ENCODE assay signal across 14 cellular contexts in the genomic region with DNA sequence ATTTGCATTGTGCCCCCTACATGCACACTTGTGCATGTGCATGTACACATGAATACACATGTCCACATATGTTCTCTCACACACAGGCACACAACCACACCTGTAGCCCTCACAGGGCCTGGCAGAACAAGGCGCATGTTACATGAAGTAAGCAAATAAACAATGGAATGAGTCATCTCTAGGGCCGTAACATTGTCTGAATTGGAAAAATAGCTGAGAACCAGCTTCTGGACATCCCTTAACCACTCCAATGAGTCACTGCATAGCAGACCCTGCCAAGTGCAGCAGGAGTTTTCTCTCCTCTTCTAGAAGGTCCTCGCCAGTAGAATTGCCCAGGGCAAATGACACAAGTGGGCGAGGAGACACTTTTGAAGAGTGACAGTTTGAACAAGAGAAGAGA.
DNase-seq lines count a peak whose midpoint lies in the region; ATAC-seq, FAIRE-seq and TF ChIP-seq lines count a peak whose summit lies in the region.
"Had no signal": no experiment of that assay in that cellular context is flagged by ENCODE, and none has a peak within 500 bp of the region (broad histone marks: within the 10 kb centered on the region; RNA-seq: fewer than 3 reads in every experiment).

No MANE protein-coding gene starts in this region.

- 0 out of 4 replicates have a peak, but pooled peaks of 1 of the 2 experiments have one; percentile 10 for TF ChIP-seq RAD21 in K562 (CRISPR knock-in tag; conservative IDR thresholded peaks at IDR 0.05 in 1 of 2, IDR thresholded peaks at IDR 0.05 in 1 of 2)

- no peaks in the 10 kb centered on the region for H3K79me2 ChIP-seq in K562 (ENCODE audit: control insufficient read depth, insufficient read depth, low read length)
- H3K79me2 ChIP-seq in Karpas-422 (ENCODE audit: low read length), result no peaks in the 10 kb centered on the region

- H3K9ac ChIP-seq in K562 (ENCODE audit: insufficient read depth in 1 of 2, low read depth in 2 of 2, low read length in 2 of 2) (no peak overlapping the region), Karpas-422 (ENCODE audit: low read length) (no peak overlapping the region)

- H3K4me2 ChIP-seq in K562 (ENCODE audit: insufficient read depth, low read length) (no peak overlapping the region), Karpas-422 (ENCODE audit: low read depth, low read length, poor library complexity, severe bottlenecking) (no peak overlapping the region)

- H3K4me3 ChIP-seq in AG10803 (ENCODE audit: low read length) (no peak overlapping the region), K562 (no peak overlapping the region), Karpas-422 (ENCODE audit: low read length) (no peak overlapping the region)
- H3K4me3 ChIP-seq: sigmoid colon, thyroid gland had no signal

- H2AFZ ChIP-seq in K562 (ENCODE audit: low read depth, low read length) (peak overlapping the region; percentile 32; the same call in 1 of the 2 replicates), Karpas-422 (ENCODE audit: low read length) (no peak overlapping the region)

- FAIRE-seq in K562 (lab: Jason Lieb, UNC), result peak; percentile 52

- H3K9me2 ChIP-seq in Karpas-422 (replicated peaks; ENCODE audit: insufficient read depth, low read length), result no peaks in the 10 kb centered on the region

- no peak for TF ChIP-seq EP300 in K562 (IDR thresholded peaks at IDR 0.05; ENCODE audit: low read length)

- H3K9me3 ChIP-seq in K562 (replicated peaks; ENCODE audit: control insufficient read depth, insufficient read depth, low read depth, low read length) (no peaks in the 10 kb centered on the region), Karpas-422 (ENCODE audit: low read length) (no peaks in the 10 kb centered on the region; the same call in 1 of the 2 replicates)
- H3K9me3 ChIP-seq: sigmoid colon, thyroid gland had no signal

- BruUV-seq in K562 (replicated peaks; lab: Mats Ljungman, UMichigan), result no TSS peak

- intact Hi-C loops in K562 (cut with micrococcal nuclease), result no loop called here

- H3K36me3 ChIP-seq in K562 (ENCODE audit: control insufficient read depth, insufficient read depth, low read length) (no peaks in the 10 kb centered on the region), Karpas-422 (ENCODE audit: insufficient read depth, low read length) (no peaks in the 10 kb centered on the region)
- H3K36me3 ChIP-seq: sigmoid colon, thyroid gland had no signal

- CTCF ChIA-PET in K562 (lab: Yijun Ruan, JAX; ENCODE audit: low intra/inter-chr PET ratio), result no interaction called here

- H3K27me3 ChIP-seq in K562 (ENCODE audit: control insufficient read depth in 2 of 2, insufficient read depth in 2 of 2, low read length in 2 of 2) (no peaks in the 10 kb centered on the region), Karpas-422 (ENCODE audit: low read length) (no peaks in the 10 kb centered on the region)
- H3K27me3 ChIP-seq: sigmoid colon, thyroid gland had no signal

- DNase-seq in AG10803 (ENCODE audit: low read depth) (peak; percentile 71), HT1080 (ENCODE audit: low read depth) (peak; percentile 85), K562 (ENCODE audit: extremely low read depth in 1 of 4, low spot score in 3 of 4) (peak in 3 of 4 experiments; percentile 4 to 22 (median 16)), kidney tubule cell (ENCODE audit: low spot score) (peak; percentile 64), foreskin melanocyte (no peak), NCI-H526 (lab: John Stamatoyannopoulos, UW) (no peak), Karpas-422 (no peak), RKO (ENCODE audit: low spot score) (no peak)
- DNase-seq: activated CD4-positive, alpha-beta T cell treated with anti-CD3 and anti-CD28 coated beads, Interleukin-2, amount 50 U/mL, for 48 hours; activated naive CD4-positive, alpha-beta T cell treated with anti-CD3 and anti-CD28 coated beads, Interleukin-2, amount 10 ng/mL, durations not matched to agents 7 days and 5 days; NCI-H1417; sigmoid colon; thyroid gland had no signal

- H3K4me1 ChIP-seq in K562 (replicated peaks in 1 of 2; ENCODE audit: control insufficient read depth in 2 of 2, insufficient read depth in 2 of 2, low read length in 2 of 2), result no peaks in the 10 kb centered on the region; a peak in 1 of 5 replicates
- H3K4me1 ChIP-seq in Karpas-422 (ENCODE audit: low read length), result no peaks in the 10 kb centered on the region
- H3K4me1 ChIP-seq: sigmoid colon, thyroid gland had no signal

- H3K27ac ChIP-seq in K562 (ENCODE audit: extremely low read depth, low read depth, low read length) (no peak overlapping the region), Karpas-422 (ENCODE audit: low read length) (no peak overlapping the region)
- H3K27ac ChIP-seq: HL-60, sigmoid colon, thyroid gland had no signal

- 45% methylated on average over 4 of the region's 4 CpGs for WGBS in K562 (ENCODE audit: insufficient coverage, low coverage, missing lambda C conversion rate)

- H3K9me1 ChIP-seq in K562 (ENCODE audit: control insufficient read depth, insufficient read depth, low read length), result no peaks in the 10 kb centered on the region

- in situ Hi-C loops in K562 (cut with MboI), result no loop called here

- ATAC-seq in K562, result peak; percentile 53

- no peaks in the 10 kb centered on the region for H4K20me1 ChIP-seq in K562 (replicated peaks; ENCODE audit: control insufficient read depth, insufficient read depth, low read length)
- H4K20me1 ChIP-seq in Karpas-422 (ENCODE audit: insufficient read depth, low read depth, low read length), result no peaks in the 10 kb centered on the region

- no peak for TF ChIP-seq POLR2A in K562 (conservative IDR thresholded peaks at IDR 0.05)

- POLR2A ChIA-PET in K562 (lab: Yijun Ruan, JAX), result no interaction called here

- TF ChIP-seq CTCF in AG10803 (conservative IDR thresholded peaks at IDR 0.05; ENCODE audit: low read length) (peak; percentile 11; the same call in 1 of the 2 replicates), K562 (IDR thresholded peaks at IDR 0.05 in 2 of 3, conservative IDR thresholded peaks at IDR 0.05 in 1 of 3; ENCODE audit: insufficient read depth in 2 of 3, low read depth in 1 of 3, low read length in 3 of 3) (peak in 2 of 3 experiments; percentile 21 to 22; a peak in 2 of 6 replicates)

TF ChIP-seq in K562, 482 proteins besides CTCF, POLR2A, EP300 and RAD21 (continues in another document):
- TF ChIP-seq PHB (CRISPR knock-in tag; IDR thresholded peaks at IDR 0.05), result no peak
- TF ChIP-seq, protein P1, sequence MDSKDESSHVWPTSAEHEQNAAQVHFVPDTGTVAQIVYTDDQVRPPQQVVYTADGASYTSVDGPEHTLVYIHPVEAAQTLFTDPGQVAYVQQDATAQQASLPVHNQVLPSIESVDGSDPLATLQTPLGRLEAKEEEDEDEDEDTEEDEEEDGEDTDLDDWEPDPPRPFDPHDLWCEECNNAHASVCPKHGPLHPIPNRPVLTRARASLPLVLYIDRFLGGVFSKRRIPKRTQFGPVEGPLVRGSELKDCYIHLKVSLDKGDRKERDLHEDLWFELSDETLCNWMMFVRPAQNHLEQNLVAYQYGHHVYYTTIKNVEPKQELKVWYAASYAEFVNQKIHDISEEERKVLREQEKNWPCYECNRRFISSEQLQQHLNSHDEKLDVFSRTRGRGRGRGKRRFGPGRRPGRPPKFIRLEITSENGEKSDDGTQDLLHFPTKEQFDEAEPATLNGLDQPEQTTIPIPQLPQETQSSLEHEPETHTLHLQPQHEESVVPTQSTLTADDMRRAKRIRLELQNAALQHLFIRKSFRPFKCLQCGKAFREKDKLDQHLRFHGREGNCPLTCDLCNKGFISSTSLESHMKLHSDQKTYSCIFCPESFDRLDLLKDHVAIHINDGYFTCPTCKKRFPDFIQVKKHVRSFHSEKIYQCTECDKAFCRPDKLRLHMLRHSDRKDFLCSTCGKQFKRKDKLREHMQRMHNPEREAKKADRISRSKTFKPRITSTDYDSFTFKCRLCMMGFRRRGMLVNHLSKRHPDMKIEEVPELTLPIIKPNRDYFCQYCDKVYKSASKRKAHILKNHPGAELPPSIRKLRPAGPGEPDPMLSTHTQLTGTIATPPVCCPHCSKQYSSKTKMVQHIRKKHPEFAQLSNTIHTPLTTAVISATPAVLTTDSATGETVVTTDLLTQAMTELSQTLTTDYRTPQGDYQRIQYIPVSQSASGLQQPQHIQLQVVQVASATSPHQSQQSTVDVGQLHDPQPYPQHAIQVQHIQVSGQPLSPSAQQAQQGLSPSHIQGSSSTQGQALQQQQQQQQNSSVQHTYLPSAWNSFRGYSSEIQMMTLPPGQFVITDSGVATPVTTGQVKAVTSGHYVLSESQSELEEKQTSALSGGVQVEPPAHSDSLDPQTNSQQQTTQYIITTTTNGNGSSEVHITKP (IDR thresholded peaks at IDR 0.05; ENCODE audit: partially characterized antibody), result no peak
- TF ChIP-seq LEF1 (IDR thresholded peaks at IDR 0.05), result no peak
- TF ChIP-seq, protein P2, sequence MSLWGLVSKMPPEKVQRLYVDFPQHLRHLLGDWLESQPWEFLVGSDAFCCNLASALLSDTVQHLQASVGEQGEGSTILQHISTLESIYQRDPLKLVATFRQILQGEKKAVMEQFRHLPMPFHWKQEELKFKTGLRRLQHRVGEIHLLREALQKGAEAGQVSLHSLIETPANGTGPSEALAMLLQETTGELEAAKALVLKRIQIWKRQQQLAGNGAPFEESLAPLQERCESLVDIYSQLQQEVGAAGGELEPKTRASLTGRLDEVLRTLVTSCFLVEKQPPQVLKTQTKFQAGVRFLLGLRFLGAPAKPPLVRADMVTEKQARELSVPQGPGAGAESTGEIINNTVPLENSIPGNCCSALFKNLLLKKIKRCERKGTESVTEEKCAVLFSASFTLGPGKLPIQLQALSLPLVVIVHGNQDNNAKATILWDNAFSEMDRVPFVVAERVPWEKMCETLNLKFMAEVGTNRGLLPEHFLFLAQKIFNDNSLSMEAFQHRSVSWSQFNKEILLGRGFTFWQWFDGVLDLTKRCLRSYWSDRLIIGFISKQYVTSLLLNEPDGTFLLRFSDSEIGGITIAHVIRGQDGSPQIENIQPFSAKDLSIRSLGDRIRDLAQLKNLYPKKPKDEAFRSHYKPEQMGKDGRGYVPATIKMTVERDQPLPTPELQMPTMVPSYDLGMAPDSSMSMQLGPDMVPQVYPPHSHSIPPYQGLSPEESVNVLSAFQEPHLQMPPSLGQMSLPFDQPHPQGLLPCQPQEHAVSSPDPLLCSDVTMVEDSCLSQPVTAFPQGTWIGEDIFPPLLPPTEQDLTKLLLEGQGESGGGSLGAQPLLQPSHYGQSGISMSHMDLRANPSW (CRISPR knock-in tag; IDR thresholded peaks at IDR 0.05), result no peak
- TF ChIP-seq, protein P3, sequence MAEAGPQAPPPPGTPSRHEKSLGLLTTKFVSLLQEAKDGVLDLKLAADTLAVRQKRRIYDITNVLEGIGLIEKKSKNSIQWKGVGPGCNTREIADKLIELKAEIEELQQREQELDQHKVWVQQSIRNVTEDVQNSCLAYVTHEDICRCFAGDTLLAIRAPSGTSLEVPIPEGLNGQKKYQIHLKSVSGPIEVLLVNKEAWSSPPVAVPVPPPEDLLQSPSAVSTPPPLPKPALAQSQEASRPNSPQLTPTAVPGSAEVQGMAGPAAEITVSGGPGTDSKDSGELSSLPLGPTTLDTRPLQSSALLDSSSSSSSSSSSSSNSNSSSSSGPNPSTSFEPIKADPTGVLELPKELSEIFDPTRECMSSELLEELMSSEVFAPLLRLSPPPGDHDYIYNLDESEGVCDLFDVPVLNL (CRISPR knock-in tag; IDR thresholded peaks at IDR 0.05; ENCODE audit: low read depth), result no peak
- no peak for TF ChIP-seq ZNF507 (tag; conservative IDR thresholded peaks at IDR 0.05)

Comparison
In these comparisons a context has a peak if more than half of its experiments do, and no peak if none do; other contexts are left out.
1. DNase-seq: peak in AG10803 (single experiment), HT1080 (single experiment), K562 (3 of 4) and kidney tubule cell (single experiment); none in foreskin melanocyte (single experiment), NCI-H526 (0 of 2), Karpas-422 (single experiment) and RKO (single experiment).